ENCODE assay signal across 28 cellular contexts in the genomic region with DNA sequence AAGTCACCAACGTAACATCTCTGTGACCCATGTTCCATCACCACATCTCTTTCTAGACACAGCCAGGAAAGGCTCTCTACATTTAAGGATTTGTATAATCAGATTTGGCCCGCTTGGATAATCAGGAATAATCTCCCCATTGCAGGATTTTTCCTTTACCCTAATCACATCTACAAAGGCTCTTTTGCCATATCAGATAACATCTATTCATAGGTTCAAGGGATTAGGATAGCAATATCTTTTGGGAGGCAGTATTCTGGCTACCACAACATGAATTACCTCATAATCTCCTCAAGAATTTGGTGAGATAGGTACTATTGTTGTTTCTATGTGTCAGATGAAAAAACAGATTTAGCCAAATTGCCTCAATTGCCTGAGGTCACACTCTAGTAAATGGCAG.
"Had no signal": no experiment of that assay in that cellular context is flagged by ENCODE, and none has a peak within 500 bp of the region (broad histone marks: within the 10 kb centered on the region; RNA-seq: fewer than 3 reads in every experiment).

No MANE protein-coding gene starts in this region.

- H3K27ac ChIP-seq: stomach, suprapubic skin, testis, thoracic aorta, thyroid gland, tibial artery, tibial nerve, transverse colon, upper lobe of left lung, upper lobe of right lung, uterus, vagina had no signal

- H3K36me3 ChIP-seq: stomach, suprapubic skin, thoracic aorta, thyroid gland, tibial artery, tibial nerve, transverse colon, upper lobe of left lung, upper lobe of right lung, uterus, vagina had no signal

- H3K9me3 Mint-ChIP-seq: stimulated activated effector memory CD8-positive, alpha-beta T cell treated with anti-CD3 and anti-CD28 coated beads, Interleukin-12 subunit alpha, Interleukin-12 subunit beta, amount 100 ng/mL, for 72 hours; stimulated activated memory B cell treated with anti-CD40 and anti-IgM and Interleukin-4, amounts not matched to agents 10 μg/mL and 1 μg/mL and 100 μg/mL, for 72 hours; stimulated activated naive B cell treated with anti-CD40 and anti-IgM and Interleukin-4, amounts not matched to agents 10 μg/mL and 1 μg/mL and 100 μg/mL, for 72 hours; stimulated activated naive CD8-positive, alpha-beta T cell treated with anti-CD3 and anti-CD28 coated beads, Interleukin-15, amount 100 ng/mL, for 72 hours; stimulated activated naive CD8-positive, alpha-beta T cell treated with anti-CD3 and anti-CD28 coated beads, Interleukin-15, Interleukin-2, amounts not matched to agents 100 ng/mL and 50 ng/mL, for 24 hours; type B pancreatic cell had no signal

- H3K4me3 Mint-ChIP-seq: stimulated activated effector memory CD8-positive, alpha-beta T cell treated with anti-CD3 and anti-CD28 coated beads, Interleukin-12 subunit alpha, Interleukin-12 subunit beta, amount 100 ng/mL, for 72 hours; stimulated activated memory B cell treated with anti-CD40 and anti-IgM and Interleukin-4, amounts not matched to agents 10 μg/mL and 1 μg/mL and 100 μg/mL, for 72 hours; stimulated activated naive B cell treated with anti-CD40 and anti-IgM and Interleukin-4, amounts not matched to agents 10 μg/mL and 1 μg/mL and 100 μg/mL, for 72 hours; stimulated activated naive CD8-positive, alpha-beta T cell treated with anti-CD3 and anti-CD28 coated beads, Interleukin-15, amount 100 ng/mL, for 72 hours; stimulated activated naive CD8-positive, alpha-beta T cell treated with anti-CD3 and anti-CD28 coated beads, Interleukin-15, Interleukin-2, amounts not matched to agents 100 ng/mL and 50 ng/mL, for 24 hours; type B pancreatic cell had no signal

- H3K27me3 ChIP-seq: suprapubic skin, testis, thyroid gland, tibial artery, tibial nerve, transverse colon, upper lobe of left lung, upper lobe of right lung, uterus, vagina had no signal

- H3K4me1 ChIP-seq: stomach, suprapubic skin, testis, thyroid gland, tibial artery, transverse colon, upper lobe of left lung, upper lobe of right lung, uterus, vagina had no signal

- H3K9me3 ChIP-seq: stomach, suprapubic skin, testis, thoracic aorta, thyroid gland, tibial artery, tibial nerve, transverse colon, upper lobe of left lung, upper lobe of right lung, uterus, vagina had no signal

- H3K4me1 Mint-ChIP-seq: stimulated activated effector memory CD8-positive, alpha-beta T cell treated with anti-CD3 and anti-CD28 coated beads, Interleukin-12 subunit alpha, Interleukin-12 subunit beta, amount 100 ng/mL, for 72 hours; stimulated activated memory B cell treated with anti-CD40 and anti-IgM and Interleukin-4, amounts not matched to agents 10 μg/mL and 1 μg/mL and 100 μg/mL, for 72 hours; stimulated activated naive B cell treated with anti-CD40 and anti-IgM and Interleukin-4, amounts not matched to agents 10 μg/mL and 1 μg/mL and 100 μg/mL, for 72 hours; stimulated activated naive CD8-positive, alpha-beta T cell treated with anti-CD3 and anti-CD28 coated beads, Interleukin-15, amount 100 ng/mL, for 72 hours had no signal

- H3K4me3 ChIP-seq: stomach, suprapubic skin, testis, thoracic aorta, thyroid gland, tibial artery, tibial nerve, transverse colon, upper lobe of left lung, upper lobe of right lung, uterus, vagina had no signal

- DNase-seq: stimulated activated CD4-positive, alpha-beta T cell treated with anti-CD3 and anti-CD28 coated beads, Interleukin-2, amount 100 ng/mL, for 48 hours; stimulated activated CD4-positive, alpha-beta T cell treated with anti-CD3 and anti-CD28 coated beads, Interleukin-4, amount 100 ng/mL, for 1 hour; stimulated activated CD4-positive, alpha-beta T cell treated with anti-CD3 and anti-CD28 coated beads, Interleukin-4, amount 100 ng/mL, for 24 hours; stimulated activated CD4-positive, alpha-beta T cell treated with anti-CD3 and anti-CD28 coated beads, Interleukin-4, amount 100 ng/mL, for 4 hours; stimulated activated CD8-positive, alpha-beta memory T cell treated with anti-CD3 and anti-CD28 coated beads, Interleukin-4, amount 100 ng/mL, for 48 hours; stimulated activated naive B cell treated with anti-CD40 and anti-IgM and Interleukin-4, amounts not matched to agents 10 μg/mL and 1 μg/mL and 100 μg/mL, for 72 hours; stimulated activated naive CD4-positive, alpha-beta T cell; stimulated activated naive CD4-positive, alpha-beta T cell treated with Interleukin-2 at 50 U/mL for 16 hours; stimulated activated naive CD8-positive, alpha-beta T cell treated with anti-CD3 and anti-CD28 coated beads, Interleukin-15, amount 100 ng/mL, for 72 hours; stimulated activated naive CD8-positive, alpha-beta T cell treated with anti-CD3 and anti-CD28 coated beads, Interleukin-15, Interleukin-2, amounts not matched to agents 100 U/mL and 50 U/mL, for 24 hours; stomach; substantia nigra; testis; thyroid gland; tibial artery; transverse colon; trophoblast cell; upper lobe of left lung; upper lobe of right lung; uterus had no signal

- H3K27ac Mint-ChIP-seq: stimulated activated effector memory CD8-positive, alpha-beta T cell treated with anti-CD3 and anti-CD28 coated beads, Interleukin-12 subunit alpha, Interleukin-12 subunit beta, amount 100 ng/mL, for 72 hours; stimulated activated memory B cell treated with anti-CD40 and anti-IgM and Interleukin-4, amounts not matched to agents 10 μg/mL and 1 μg/mL and 100 μg/mL, for 72 hours; stimulated activated naive B cell treated with anti-CD40 and anti-IgM and Interleukin-4, amounts not matched to agents 10 μg/mL and 1 μg/mL and 100 μg/mL, for 72 hours; stimulated activated naive CD8-positive, alpha-beta T cell treated with anti-CD3 and anti-CD28 coated beads, Interleukin-15, amount 100 ng/mL, for 72 hours; stimulated activated naive CD8-positive, alpha-beta T cell treated with anti-CD3 and anti-CD28 coated beads, Interleukin-15, Interleukin-2, amounts not matched to agents 100 ng/mL and 50 ng/mL, for 24 hours; type B pancreatic cell had no signal

- H3K36me3 Mint-ChIP-seq: stimulated activated effector memory CD8-positive, alpha-beta T cell treated with anti-CD3 and anti-CD28 coated beads, Interleukin-12 subunit alpha, Interleukin-12 subunit beta, amount 100 ng/mL, for 72 hours; stimulated activated memory B cell treated with anti-CD40 and anti-IgM and Interleukin-4, amounts not matched to agents 10 μg/mL and 1 μg/mL and 100 μg/mL, for 72 hours; stimulated activated naive B cell treated with anti-CD40 and anti-IgM and Interleukin-4, amounts not matched to agents 10 μg/mL and 1 μg/mL and 100 μg/mL, for 72 hours; type B pancreatic cell had no signal
